ENCODE assay signal across 26 cellular contexts in genomic region chr16:6646891-6647290, GRCh38.
DNase-seq lines count a peak whose midpoint lies in the region; ATAC-seq, FAIRE-seq and TF ChIP-seq lines count a peak whose summit lies in the region.
"Had no signal": no experiment of that assay in that cellular context is flagged by ENCODE, and none has a peak within 500 bp of the region (broad histone marks: within the 10 kb centered on the region; RNA-seq: fewer than 3 reads in every experiment).

No MANE protein-coding gene starts in this region.

- H3K4me2 ChIP-seq in H1 (ENCODE audit: insufficient read depth in 1 of 2, low read depth in 2 of 2, low read length in 2 of 2) (no peak overlapping the region), GM23338 (no peak overlapping the region)
- H3K4me2 ChIP-seq: BLaER1 had no signal

- no peaks in the 10 kb centered on the region for H3K27me3 Mint-ChIP-seq in GM23338 (ENCODE audit: insufficient read depth, low read depth, poor library complexity)
- peaks cover 8% of the 10 kb centered on the region for H3K27me3 Mint-ChIP-seq in activated T-cell treated with anti-CD3 and anti-CD28 coated beads, Interleukin-2, amount 50 U/mL, for 72 hours (ENCODE audit: low read depth)
- H3K27me3 Mint-ChIP-seq: CD4-positive, alpha-beta memory T cell; CD4-positive, CD25-positive, alpha-beta regulatory T cell; CD8-positive, alpha-beta memory T cell had no signal

- H3K27ac Mint-ChIP-seq in GM23338: no peak overlapping the region
- H3K27ac Mint-ChIP-seq in activated T-cell treated with anti-CD3 and anti-CD28 coated beads, Interleukin-2, amount 50 U/mL, for 72 hours: no peak overlapping the region
- H3K27ac Mint-ChIP-seq: CD14-positive monocyte; CD4-positive, alpha-beta memory T cell; CD4-positive, CD25-positive, alpha-beta regulatory T cell; CD8-positive, alpha-beta memory T cell had no signal

- no peaks in the 10 kb centered on the region; the same call in 2 of the 3 replicates for H3K36me3 Mint-ChIP-seq in GM23338 (ENCODE audit: low read depth)
- H3K36me3 Mint-ChIP-seq in activated T-cell treated with anti-CD3 and anti-CD28 coated beads, Interleukin-2, amount 50 U/mL, for 72 hours (ENCODE audit: insufficient read depth in 2 of 2): no peaks in the 10 kb centered on the region
- H3K36me3 Mint-ChIP-seq: CD14-positive monocyte; CD4-positive, alpha-beta memory T cell; CD4-positive, CD25-positive, alpha-beta regulatory T cell; CD8-positive, alpha-beta memory T cell had no signal

- H3K36me3 ChIP-seq in WERI-Rb-1: no peaks in the 10 kb centered on the region
- H3K36me3 ChIP-seq in H1 (ENCODE audit: control insufficient read depth in 2 of 4, insufficient read depth in 4 of 4, low read length in 3 of 4): no peaks in the 10 kb centered on the region
- H3K36me3 ChIP-seq in GM23338 (ENCODE audit: insufficient read depth): no peaks in the 10 kb centered on the region
- H3K36me3 ChIP-seq: BE2C, BLaER1 had no signal

- no peak overlapping the region for H4K8ac ChIP-seq in H1 (ENCODE audit: extremely low read depth, insufficient read depth, low read length)

- no peak overlapping the region for H3K56ac ChIP-seq in H1 (replicated peaks; ENCODE audit: insufficient read length, low read depth, low read length)

- no peak for TF ChIP-seq EP300 in H1 (IDR thresholded peaks at IDR 0.05; ENCODE audit: borderline replicate concordance in 1 of 2, low read depth in 2 of 2, low read length in 2 of 2)

- 0 out of 2 replicates have a peak, but pooled peaks cover 3% of the 10 kb centered on the region for H3K9me2 ChIP-seq in GM23338 (ENCODE audit: insufficient read depth)

- no peaks in the 10 kb centered on the region for H3K79me1 ChIP-seq in H1 (ENCODE audit: low read depth, low read length)

- H2BK5ac ChIP-seq in H1 (ENCODE audit: low read depth, low read length): no peak overlapping the region

- peaks cover 17% of the 10 kb centered on the region for H3K4me1 Mint-ChIP-seq in GM23338
- H3K4me1 Mint-ChIP-seq in activated T-cell treated with anti-CD3 and anti-CD28 coated beads, Interleukin-2, amount 50 U/mL, for 72 hours (ENCODE audit: low read depth): peaks cover 5% of the 10 kb centered on the region
- H3K4me1 Mint-ChIP-seq: CD14-positive monocyte had no signal

- H3K9me3 Mint-ChIP-seq in GM23338: peaks cover 6% of the 10 kb centered on the region; the same call in 2 of the 3 replicates
- H3K9me3 Mint-ChIP-seq in activated T-cell treated with anti-CD3 and anti-CD28 coated beads, Interleukin-2, amount 50 U/mL, for 72 hours: no peaks in the 10 kb centered on the region
- H3K9me3 Mint-ChIP-seq: CD14-positive monocyte had no signal

- no peak overlapping the region for H2AK5ac ChIP-seq in H1 (ENCODE audit: low read depth, low read length)

- H3K4me3 ChIP-seq in WERI-Rb-1 (ENCODE audit: low read depth, low read length) (peak overlapping the region; percentile 39; the same call in 1 of the 2 replicates), H1 (ENCODE audit: extremely low read depth in 1 of 4, insufficient read depth in 2 of 4, low read depth in 3 of 4, low read length in 4 of 4) (no peak overlapping the region), GM23338 (no peak overlapping the region)
- H3K4me3 ChIP-seq: BLaER1 had no signal

- in situ Hi-C loops in G401 (cut with HindIII; ENCODE audit: low sequenced_read_pairs): no loop called here

- CTCF ChIA-PET in H1 (lab: Charles Lee; ENCODE audit: partially characterized antibody): interaction anchor here (0.7 kb wide), 1 partner anchor 607 kb away, joined by 3 read pairs; no protein-coding TSS in a partner anchor

- TF ChIP-seq POLR2A in H1 (IDR thresholded peaks at IDR 0.05; ENCODE audit: control extremely low read depth in 1 of 2, low read depth in 2 of 2, low read length in 2 of 2): no peak

- H2AFZ ChIP-seq in H1 (ENCODE audit: low read length) (no peak overlapping the region), GM23338 (no peak overlapping the region)

- peak overlapping the region; percentile 7 for H4K91ac ChIP-seq in H1 (replicated peaks; ENCODE audit: insufficient read length, low read length)

- H3K27ac ChIP-seq in WERI-Rb-1 (no peak overlapping the region), H1 (ENCODE audit: low read depth, low read length) (no peak overlapping the region), GM23338 (ENCODE audit: low read depth) (no peak overlapping the region)
- H3K27ac ChIP-seq: BLaER1 had no signal

- DNase-seq in G401 (ENCODE audit: low spot score) (peak; percentile 64), WERI-Rb-1 (no peak), H1 (ENCODE audit: low read depth in 1 of 2, low spot score in 2 of 2) (no peak), GM23338 (ENCODE audit: low spot score) (no peak), NCI-H524 (lab: John Stamatoyannopoulos, UW) (no peak)
- no peak for DNase-seq in activated T-cell treated with anti-CD3 and anti-CD28 coated beads, Interleukin-2, amount 50 U/mL, for 72 hours
- DNase-seq: 8988T; ACHN; BE2C; CD4-positive, alpha-beta memory T cell; CD4-positive, CD25-positive, alpha-beta regulatory T cell; CD8-positive, alpha-beta memory T cell; COR-L47; DMS 273 treated with DMSO at 0.1 percent for 48 hours; DMS153; DMS53; DMS79; DND-41; EL; GF-D8 had no signal

- H3K14ac ChIP-seq in H1 (ENCODE audit: insufficient read length): no peak overlapping the region

- FAIRE-seq in H1 (lab: Jason Lieb, UNC): no peak
- FAIRE-seq: A204.1, G401.6, GM12891, GM19239 had no signal

- H3K9ac ChIP-seq in H1 (replicated peaks in 1 of 4; ENCODE audit: extremely low read depth in 1 of 4, low read depth in 3 of 4, low read length in 3 of 4): no peak overlapping the region
- H3K9ac ChIP-seq: BLaER1 had no signal

- no peaks in the 10 kb centered on the region for H4K20me1 ChIP-seq in H1 (replicated peaks in 1 of 2; ENCODE audit: control insufficient read depth in 1 of 2, insufficient read depth in 2 of 2, low read length in 2 of 2)
- no peaks in the 10 kb centered on the region for H4K20me1 ChIP-seq in GM23338 (replicated peaks; ENCODE audit: insufficient read depth)
- H4K20me1 ChIP-seq: BLaER1 had no signal

- H4K5ac ChIP-seq in H1 (ENCODE audit: insufficient read length, low read depth, low read length): no peak overlapping the region

- TF ChIP-seq RAD21 in H1 (IDR thresholded peaks at IDR 0.05 in 1 of 2, conservative IDR thresholded peaks at IDR 0.05 in 1 of 2; ENCODE audit: low read depth in 2 of 2, low read length in 2 of 2): no peak

- H3F3A ChIP-seq in GM23338 (replicated peaks; ENCODE audit: low read depth): no peaks in the 10 kb centered on the region

- H2BK20ac ChIP-seq in H1 (ENCODE audit: low read length): no peak overlapping the region

- POLR2A ChIA-PET in H1 (lab: Charles Lee; ENCODE audit: partially characterized antibody): no interaction called here

- no peak overlapping the region for H3K4ac ChIP-seq in H1 (replicated peaks; ENCODE audit: insufficient read length, low read depth, low read length)

- H3K4me3 Mint-ChIP-seq in GM23338: no peak overlapping the region
- H3K4me3 Mint-ChIP-seq in activated T-cell treated with anti-CD3 and anti-CD28 coated beads, Interleukin-2, amount 50 U/mL, for 72 hours: no peak overlapping the region
- H3K4me3 Mint-ChIP-seq: CD14-positive monocyte; CD4-positive, alpha-beta memory T cell; CD4-positive, CD25-positive, alpha-beta regulatory T cell; CD8-positive, alpha-beta memory T cell had no signal

- H3K79me2 ChIP-seq in H1 (ENCODE audit: control insufficient read depth in 1 of 2, insufficient read depth in 2 of 2, low read length in 2 of 2) (no peaks in the 10 kb centered on the region), GM23338 (replicated peaks; ENCODE audit: insufficient read depth) (no peaks in the 10 kb centered on the region)

- peaks cover 0 to 4% (median 0%) of the 10 kb centered on the region in 4 experiments; a peak in 3 of 7 replicates for H3K4me1 ChIP-seq in H1 (replicated peaks in 1 of 4; ENCODE audit: control insufficient read depth in 3 of 4, insufficient read depth in 4 of 4, low read length in 3 of 4)
- H3K4me1 ChIP-seq in GM23338 (ENCODE audit: insufficient read depth): peaks cover 1% of the 10 kb centered on the region; the same call in 1 of the 2 replicates
- H3K4me1 ChIP-seq: BE2C, BLaER1 had no signal

- no peak for TF ChIP-seq CTCF in WERI-Rb-1 (IDR thresholded peaks at IDR 0.05; ENCODE audit: low read depth, low read length)
- TF ChIP-seq CTCF in H1 (IDR thresholded peaks at IDR 0.05; ENCODE audit: control extremely low read depth in 1 of 3, insufficient read depth in 1 of 3, low read depth in 1 of 3, low read length in 3 of 3): no peak
- TF ChIP-seq CTCF in GM23338 (conservative IDR thresholded peaks at IDR 0.05; ENCODE audit: low read depth in 2 of 2): no peak

- H3K9me3 ChIP-seq in WERI-Rb-1 (ENCODE audit: severe bottlenecking): no peaks in the 10 kb centered on the region
- H3K9me3 ChIP-seq in H1 (ENCODE audit: insufficient read depth in 2 of 2, low read depth in 1 of 2, low read length in 1 of 2): no peaks in the 10 kb centered on the region; a peak in 1 of 4 replicates
- H3K9me3 ChIP-seq: BE2C, BLaER1 had no signal

- WGBS in H1 (ENCODE audit: extremely low coverage in 1 of 2, insufficient coverage in 1 of 2, insufficient read length in 1 of 2, insufficient replicate concordance in 2 of 2, low coverage in 1 of 2, low lambda C conversion rate in 2 of 2, missing lambda C conversion rate in 1 of 2), 2 experiments: 86% methylated on average over 5 of the region's 5 CpGs; no CpG with 5 or more reads in 1 of the 2 experiments

- no peak overlapping the region for H3K18ac ChIP-seq in H1 (ENCODE audit: extremely low read depth, low read length)

- peaks cover 3% of the 10 kb centered on the region; the same call in 1 of the 2 replicates for H3K23me2 ChIP-seq in H1 (ENCODE audit: low read depth, low read length)

- H2BK12ac ChIP-seq in H1 (ENCODE audit: low read depth, low read length): no peak overlapping the region

- ATAC-seq in GM23338: no peak
- no peak for ATAC-seq in activated T-cell treated with anti-CD3 and anti-CD28 coated beads, Interleukin-2, amount 50 U/mL, for 72 hours (replicated peaks in 1 of 2)

- no peak overlapping the region for H2BK15ac ChIP-seq in H1 (ENCODE audit: low read length)

- H3K27me3 ChIP-seq in WERI-Rb-1 (ENCODE audit: insufficient read depth, low read depth, severe bottlenecking) (no peaks in the 10 kb centered on the region), H1 (replicated peaks in 1 of 4; ENCODE audit: control insufficient read depth in 3 of 4, extremely low read depth in 1 of 4, insufficient read depth in 3 of 4, low read length in 3 of 4) (no peaks in the 10 kb centered on the region), GM23338 (ENCODE audit: insufficient read depth) (no peaks in the 10 kb centered on the region)

- no peak overlapping the region for H2BK120ac ChIP-seq in H1 (replicated peaks; ENCODE audit: low read depth, low read length)

- H3K23ac ChIP-seq in H1 (ENCODE audit: insufficient read length): no peak overlapping the region

TF ChIP-seq in H1, 55 proteins besides CTCF, POLR2A, EP300 and RAD21 (continues in another document):
- TF ChIP-seq SP4 (IDR thresholded peaks at IDR 0.05; ENCODE audit: low read length) (no peak), CTBP2 (IDR thresholded peaks at IDR 0.05; ENCODE audit: borderline replicate concordance, insufficient read depth, insufficient read length, low read length) (no peak)

TF ChIP-seq in GM23338, 12 proteins besides CTCF, POLR2A, EP300 and RAD21 (continues in another document):
- no peak for TF ChIP-seq JUNB (IDR thresholded peaks at IDR 0.05; ENCODE audit: unreplicated experiment)
- TF ChIP-seq STAT1 (IDR thresholded peaks at IDR 0.05; ENCODE audit: unreplicated experiment): no peak
